In the genomic region with DNA sequence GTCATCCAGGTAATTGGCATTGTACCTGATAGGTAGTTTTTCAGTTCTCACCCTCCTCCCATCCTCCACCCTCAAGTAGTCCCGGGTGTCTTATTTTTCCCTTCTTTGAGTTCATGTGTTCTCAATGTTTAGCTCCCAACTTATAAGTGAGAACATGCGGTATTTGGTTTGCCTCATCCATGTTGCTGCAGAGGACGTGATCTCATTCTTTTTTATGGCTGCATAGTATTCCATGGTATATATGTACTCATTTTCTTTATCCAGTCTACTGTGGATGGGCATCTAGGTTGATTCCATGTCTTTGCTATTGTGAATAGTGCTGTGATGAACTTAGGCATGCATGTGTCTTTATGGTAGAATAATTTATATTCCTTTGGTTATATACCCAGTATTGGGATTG, we compare ENCODE assay signal across 28 cellular contexts.
"Had no signal": no experiment of that assay in that cellular context is flagged by ENCODE, and none has a peak within 500 bp of the region (broad histone marks: within the 10 kb centered on the region; RNA-seq: fewer than 3 reads in every experiment).

No MANE protein-coding gene starts in this region.

- H3K27ac ChIP-seq: brain microvascular endothelial cell, SK-N-MC had no signal

- H3K4me3 Mint-ChIP-seq: activated CD4-positive, alpha-beta memory T cell treated with anti-CD3 and anti-CD28 coated beads, Interleukin-2, amount 10 ng/mL, durations not matched to agents 7 days and 5 days; activated CD4-positive, alpha-beta T cell treated with anti-CD3 and anti-CD28 coated beads for 36 hours; activated naive CD8-positive, alpha-beta T cell; T-cell had no signal

- H3K27ac Mint-ChIP-seq: activated CD4-positive, alpha-beta memory T cell treated with anti-CD3 and anti-CD28 coated beads, Interleukin-2, amount 10 ng/mL, durations not matched to agents 7 days and 5 days; activated CD4-positive, alpha-beta T cell treated with anti-CD3 and anti-CD28 coated beads for 36 hours; activated naive CD8-positive, alpha-beta T cell; T-cell had no signal

- H3K27me3 ChIP-seq: brain microvascular endothelial cell, cardiac muscle cell had no signal

- H3K27me3 Mint-ChIP-seq: activated CD4-positive, alpha-beta memory T cell treated with anti-CD3 and anti-CD28 coated beads, Interleukin-2, amount 10 ng/mL, durations not matched to agents 7 days and 5 days; activated CD4-positive, alpha-beta T cell treated with anti-CD3 and anti-CD28 coated beads for 36 hours; activated naive CD8-positive, alpha-beta T cell; T-cell had no signal

- DNase-seq: activated CD4-positive, alpha-beta memory T cell treated with anti-CD3 and anti-CD28 coated beads, Interleukin-2, amount 10 ng/mL, durations not matched to agents 7 days and 5 days; activated CD4-positive, alpha-beta T cell treated with anti-CD3 and anti-CD28 coated beads for 36 hours; activated CD4-positive, alpha-beta T cell treated with anti-CD3 and anti-CD28 coated beads, Interleukin-2, amount 50 U/mL, for 1 hour; activated CD4-positive, CD25-positive, alpha-beta regulatory T cell; activated effector memory CD4-positive, alpha-beta T cell treated with Interleukin-2 at 50 U/mL for 16 hours; activated naive CD4-positive, alpha-beta T cell treated with Interleukin-2 at 50 U/mL for 16 hours; activated T-cell treated with anti-CD3 and anti-CD28 coated beads for 4 hours; brain microvascular endothelial cell; KG1; NCI-H1092; NCI-H1417; NCI-H1694; NCI-H2029; NCI-H2107; NCI-H345; NCI-H510A; NCI-H526 treated with DMSO at 0.1 percent for 48 hours; NCI-H82; OCI-M1; RPMI8226; T-cell; T-helper 2 cell; T1000 had no signal

- H3K4me1 Mint-ChIP-seq: activated CD4-positive, alpha-beta memory T cell treated with anti-CD3 and anti-CD28 coated beads, Interleukin-2, amount 10 ng/mL, durations not matched to agents 7 days and 5 days had no signal

- H3K4me3 ChIP-seq: cardiac muscle cell, SK-N-MC had no signal

- ATAC-seq: activated CD4-positive, alpha-beta T cell treated with anti-CD3 and anti-CD28 coated beads for 36 hours; Panc1; Right ventricle myocardium inferior; T-cell had no signal
